Comparison of ENCODE assay signal across 8 cellular contexts in the genomic region with DNA sequence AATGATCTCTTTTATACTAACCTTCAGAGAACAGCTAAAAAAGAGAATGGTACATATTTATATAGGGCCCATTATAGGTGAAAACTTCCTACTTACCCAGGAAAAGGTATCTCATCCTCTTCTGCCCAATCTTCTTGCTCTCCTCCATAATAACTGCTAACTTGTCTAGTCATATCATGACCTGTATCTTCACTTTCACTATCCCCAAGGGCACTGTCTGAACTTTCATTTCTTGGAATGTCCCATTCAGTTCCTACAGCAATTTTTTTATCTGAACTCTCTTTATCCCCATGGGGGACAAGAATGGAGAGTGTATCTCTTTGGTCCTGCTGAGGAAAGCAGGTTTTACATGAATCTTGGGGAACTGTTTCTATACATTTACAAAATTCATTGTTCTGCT. TPM values are rescaled to one million over a fixed set of nuclear protein-coding genes. Genes with fewer than 3 reads are reported as not detected.
DNase-seq lines count a peak whose midpoint lies in the region; ATAC-seq and TF ChIP-seq lines count a peak whose summit lies in the region.

No MANE protein-coding gene starts in this region.

- ATAC-seq in GM19043 (IDR thresholded peaks at IDR 0.05; ENCODE audit: low read depth, unreplicated experiment), result peak; percentile 52
- ATAC-seq in HG03342 (IDR thresholded peaks at IDR 0.05; ENCODE audit: unreplicated experiment), result peak; percentile 74
- peak; percentile 72 for ATAC-seq in stimulated activated naive CD8-positive, alpha-beta T cell treated with anti-CD3 and anti-CD28 coated beads, Interleukin-15, amount 100 ng/mL, for 72 hours

- H3K4me1 ChIP-seq in BE2C, result no peaks in the 10 kb centered on the region

- DNase-seq in fibroblast of peridontal ligament (ENCODE audit: extremely low read depth) (peak; percentile 13), T1000 (lab: John Stamatoyannopoulos, UW) (no peak), BE2C (no peak), Kasumi-1 (lab: John Stamatoyannopoulos, UW) (no peak), HEK293T (ENCODE audit: extremely low spot score) (no peak)
- no peak for DNase-seq in stimulated activated naive CD8-positive, alpha-beta T cell treated with anti-CD3 and anti-CD28 coated beads, Interleukin-15, amount 100 ng/mL, for 72 hours

- H3K4me3 Mint-ChIP-seq in stimulated activated naive CD8-positive, alpha-beta T cell treated with anti-CD3 and anti-CD28 coated beads, Interleukin-15, amount 100 ng/mL, for 72 hours, result no peak overlapping the region

- no peaks in the 10 kb centered on the region for H3K27me3 Mint-ChIP-seq in stimulated activated naive CD8-positive, alpha-beta T cell treated with anti-CD3 and anti-CD28 coated beads, Interleukin-15, amount 100 ng/mL, for 72 hours

- peaks cover 29% of the 10 kb centered on the region for H3K4me1 Mint-ChIP-seq in stimulated activated naive CD8-positive, alpha-beta T cell treated with anti-CD3 and anti-CD28 coated beads, Interleukin-15, amount 100 ng/mL, for 72 hours

- no peaks in the 10 kb centered on the region for H3K9me3 ChIP-seq in BE2C

- peak overlapping the region in 1 of 2 donors; percentile 78 for H3K27ac Mint-ChIP-seq in stimulated activated naive CD8-positive, alpha-beta T cell treated with anti-CD3 and anti-CD28 coated beads, Interleukin-15, amount 100 ng/mL, for 72 hours

- no peak overlapping the region for H3K4me3 ChIP-seq in BE2C (ENCODE audit: low read depth, low read length)

- TF ChIP-seq CTCF in BE2C (IDR thresholded peaks at IDR 0.05; ENCODE audit: low read depth, low read length), result no peak

- POLR2A ChIA-PET in HEK293T (lab: Yijun Ruan, JAX), result no interaction called here

- no peaks in the 10 kb centered on the region for H3K27me3 ChIP-seq in BE2C

- peaks cover 19% of the 10 kb centered on the region for H3K36me3 ChIP-seq in BE2C

- CTCF ChIA-PET in HEK293T (lab: Yijun Ruan, JAX), result no interaction called here

- H3K9me3 Mint-ChIP-seq in stimulated activated naive CD8-positive, alpha-beta T cell treated with anti-CD3 and anti-CD28 coated beads, Interleukin-15, amount 100 ng/mL, for 72 hours, result no peaks in the 10 kb centered on the region

TF ChIP-seq in HEK293T, 16 proteins besides CTCF, POLR2A, EP300 and RAD21:
- TF ChIP-seq LEF1 (IDR thresholded peaks at IDR 0.05; ENCODE audit: borderline replicate concordance) (no peak), TARDBP (IDR thresholded peaks at IDR 0.05) (no peak), ZNF384 (IDR thresholded peaks at IDR 0.05) (no peak), NFRKB (IDR thresholded peaks at IDR 0.05) (no peak), PKNOX1 (IDR thresholded peaks at IDR 0.05) (no peak), SP1 (IDR thresholded peaks at IDR 0.05) (no peak), FOXM1 (IDR thresholded peaks at IDR 0.05; ENCODE audit: borderline replicate concordance) (no peak), L3MBTL2 (conservative IDR thresholded peaks at IDR 0.05) (no peak), BHLHE40 (IDR thresholded peaks at IDR 0.05; ENCODE audit: borderline replicate concordance) (no peak), ELF4 (IDR thresholded peaks at IDR 0.05) (no peak), HDGF (IDR thresholded peaks at IDR 0.05; ENCODE audit: borderline replicate concordance) (no peak), ARNT (IDR thresholded peaks at IDR 0.05) (no peak), FOXA1 (IDR thresholded peaks at IDR 0.05) (no peak), SUZ12 (IDR thresholded peaks at IDR 0.05) (no peak), FOXK2 (IDR thresholded peaks at IDR 0.05) (no peak)

RNA-seq across cellular contexts. Expression of gene RAPGEF6, which starts 36.4 kb away (rescaled TPM):
- polyA plus RNA-seq in BE2C (2012; ENCODE audit: insufficient read depth, insufficient read length, low read depth), result 6.3 TPM
